ENCODE assay signal across 8 cellular contexts in the genomic region with DNA sequence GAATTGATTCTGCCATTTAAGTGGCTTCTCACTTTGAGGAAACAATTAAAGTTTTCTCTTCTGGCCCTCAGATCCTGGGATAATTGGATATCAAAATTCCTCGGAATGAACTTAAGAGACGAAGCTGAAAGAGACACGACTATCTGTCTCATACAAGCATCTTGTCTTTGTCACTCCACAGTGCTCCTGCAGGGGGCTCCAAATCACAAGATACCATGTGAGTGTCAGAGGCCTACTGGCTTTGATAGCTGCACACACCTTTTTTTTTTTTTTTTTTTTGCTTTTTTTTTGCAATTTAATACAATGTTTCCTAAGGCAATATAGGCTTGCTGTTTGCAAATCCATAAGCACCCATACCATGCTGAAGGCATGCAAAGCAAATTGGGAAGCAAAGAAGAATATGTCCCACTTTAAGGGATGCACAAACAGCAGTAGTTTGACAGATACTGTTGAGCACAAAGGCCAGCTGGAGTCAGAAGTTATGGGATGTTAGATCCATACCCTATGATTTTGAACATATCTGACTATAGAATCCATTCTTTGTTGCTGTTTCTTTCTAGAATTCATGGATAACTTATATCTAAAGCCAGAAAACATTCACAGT.
A peak's percentile ranks its signal among the peaks of the same experiment; 100 is the strongest.
DNase-seq lines count a peak whose midpoint lies in the region; FAIRE-seq and TF ChIP-seq lines count a peak whose summit lies in the region.

No MANE protein-coding gene starts in this region.

- no peaks in the 10 kb centered on the region for H3K36me3 ChIP-seq in kidney (ENCODE audit: control insufficient read depth in 1 of 2, insufficient read depth in 2 of 2, low read length in 2 of 2)

- no peak for FAIRE-seq in kidney (lab: Jason Lieb, UNC)

- H3K9me3 Mint-ChIP-seq in type B pancreatic cell, result peaks cover 6% of the 10 kb centered on the region

- DNase-seq in HFF-Myc (ENCODE audit: extremely low read depth, low read depth) (no peak), M059J (ENCODE audit: low read depth) (peak; percentile 32), kidney (no peak), type B pancreatic cell (ENCODE audit: extremely low spot score, unreplicated experiment) (no peak)
- peak; percentile 6 for DNase-seq in activated CD4-positive, alpha-beta T cell treated with anti-CD3 and anti-CD28 coated beads, Interleukin-2, amount 50 U/mL, for 1 hour
- DNase-seq in effector CD8-positive, alpha-beta T cell (lab: John Stamatoyannopoulos, UW), result no peak

- H3K27ac ChIP-seq in 22Rv1 (no peak overlapping the region), kidney (ENCODE audit: low read depth in 2 of 2, low read length in 2 of 2) (no peak overlapping the region)

- peaks cover 6% of the 10 kb centered on the region for H3K27me3 Mint-ChIP-seq in type B pancreatic cell

- H3K27ac Mint-ChIP-seq in type B pancreatic cell, result no peak overlapping the region

- TF ChIP-seq CTCF in 22Rv1 (IDR thresholded peaks at IDR 0.05), result peak; percentile 88
- peak; percentile 71 for TF ChIP-seq CTCF in GM12872 (IDR thresholded peaks at IDR 0.05; ENCODE audit: insufficient read depth, low read depth, low read length)
- peak; percentile 31 for TF ChIP-seq CTCF in HFF-Myc (IDR thresholded peaks at IDR 0.05; ENCODE audit: low read depth, low read length, missing control alignments)
- TF ChIP-seq CTCF in kidney (IDR thresholded peaks at IDR 0.05; ENCODE audit: borderline replicate concordance, extremely low read depth, insufficient read depth), result peak; percentile 45
- peak; percentile 70 for TF ChIP-seq CTCF in type B pancreatic cell (conservative IDR thresholded peaks at IDR 0.05)

- no peaks in the 10 kb centered on the region for H3K9me3 ChIP-seq in kidney (ENCODE audit: control insufficient read depth in 1 of 2, low read length in 2 of 2)

- H3K4me3 ChIP-seq in HFF-Myc (replicated peaks; ENCODE audit: low read depth, low read length), result no peak overlapping the region
- no peak overlapping the region for H3K4me3 ChIP-seq in kidney (ENCODE audit: low read length in 2 of 2)

- H3K9ac ChIP-seq in kidney (ENCODE audit: low read length in 2 of 2), result no peak overlapping the region

- no peaks in the 10 kb centered on the region for H3K36me3 Mint-ChIP-seq in type B pancreatic cell

- no peaks in the 10 kb centered on the region for H3K4me1 ChIP-seq in kidney (ENCODE audit: control insufficient read depth in 1 of 2, insufficient read depth in 1 of 2, low read depth in 1 of 2, low read length in 2 of 2)

- H3K4me1 Mint-ChIP-seq in type B pancreatic cell (ENCODE audit: unreplicated experiment), result no peaks in the 10 kb centered on the region

- no peak overlapping the region for H3K4me3 Mint-ChIP-seq in type B pancreatic cell

- intact Hi-C loops in kidney (cut with DNase I), result no loop called here

Comparison
In these comparisons a context has a peak if more than half of its experiments do, and no peak if none do; other contexts are left out.
1. CTCF ChIP-seq: peak in every context shown above with its lines; median percentile 88 in 22Rv1; 71 in GM12872; 70 in type B pancreatic cell; 45 in kidney; 31 in HFF-Myc.
2. DNase-seq: peak in M059J (single experiment) and activated CD4-positive, alpha-beta T cell treated with anti-CD3 and anti-CD28 coated beads, Interleukin-2, amount 50 U/mL, for 1 hour (single experiment); none in HFF-Myc (single experiment), kidney (single experiment), type B pancreatic cell (single experiment) and effector CD8-positive, alpha-beta T cell (single experiment).